Comparison of ENCODE assay signal across 11 cellular contexts in the genomic region with DNA sequence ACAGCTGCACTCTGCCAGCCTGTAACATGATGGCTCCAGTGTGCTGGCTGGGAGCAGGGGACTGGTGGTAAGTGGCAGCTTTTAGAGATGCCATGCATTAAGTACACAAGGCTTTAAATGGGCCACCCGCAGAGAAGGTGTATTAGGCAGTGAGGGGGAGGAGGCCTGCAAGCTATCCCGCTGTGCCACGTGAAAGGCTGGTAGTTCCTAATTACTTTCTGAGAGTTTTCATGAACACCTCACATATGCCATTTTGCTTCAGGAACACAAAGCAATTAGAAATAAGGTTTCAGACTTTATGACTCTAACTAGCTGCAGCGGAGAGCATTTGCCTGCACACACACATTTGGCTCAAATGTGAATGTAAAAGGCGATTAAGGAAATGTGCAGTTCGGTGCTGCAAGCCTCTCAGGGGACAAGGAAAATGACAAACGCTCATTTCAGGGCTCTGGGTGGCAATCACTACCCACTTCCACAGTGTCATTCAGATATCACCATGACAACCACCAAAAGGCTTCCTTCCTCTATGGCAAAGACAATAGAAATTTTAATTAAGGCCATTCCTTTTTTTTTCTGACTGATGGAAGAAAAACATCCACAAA.
DNase-seq lines count a peak whose midpoint lies in the region; ATAC-seq and TF ChIP-seq lines count a peak whose summit lies in the region.
"Had no signal": no experiment of that assay in that cellular context is flagged by ENCODE, and none has a peak within 500 bp of the region (broad histone marks: within the 10 kb centered on the region; RNA-seq: fewer than 3 reads in every experiment).

No MANE protein-coding gene starts in this region.

- no peak for TF ChIP-seq CTCF in endodermal cell (conservative IDR thresholded peaks at IDR 0.05)

- no peaks in the 10 kb centered on the region for H3K9me3 ChIP-seq in endodermal cell (ENCODE audit: control insufficient read depth, low read length)

- CTCF ChIA-PET in HEK293T (lab: Yijun Ruan, JAX), result no interaction called here
- CTCF ChIA-PET in activated CD4-positive, alpha-beta memory T cell treated with anti-CD3 and anti-CD28 coated beads for 36 hours (lab: Charles Lee), result interaction anchor here (1.4 kb wide), 1 partner anchor 165 kb away, joined by 4 read pairs; no protein-coding TSS in a partner anchor

- POLR2A ChIA-PET in HEK293T (lab: Yijun Ruan, JAX), result no interaction called here
- POLR2A ChIA-PET in activated CD4-positive, alpha-beta memory T cell treated with anti-CD3 and anti-CD28 coated beads for 36 hours (lab: Charles Lee), result no interaction called here

- peak overlapping the region; percentile 33 for H3K4me3 Mint-ChIP-seq in endodermal cell
- no peak overlapping the region for H3K4me3 Mint-ChIP-seq in activated CD4-positive, alpha-beta memory T cell treated with anti-CD3 and anti-CD28 coated beads for 36 hours
- H3K4me3 Mint-ChIP-seq: CD4-positive, CD25-positive, alpha-beta regulatory T cell had no signal

- no peak overlapping the region for H3K9ac ChIP-seq in endodermal cell (ENCODE audit: extremely low read depth, low read length, poor library complexity, severe bottlenecking)

- peaks cover 15% of the 10 kb centered on the region for H3K27me3 Mint-ChIP-seq in endodermal cell (ENCODE audit: insufficient read depth)
- H3K27me3 Mint-ChIP-seq in activated CD4-positive, alpha-beta memory T cell treated with anti-CD3 and anti-CD28 coated beads for 36 hours, result no peaks in the 10 kb centered on the region
- H3K27me3 Mint-ChIP-seq: CD4-positive, CD25-positive, alpha-beta regulatory T cell had no signal

- no peaks in the 10 kb centered on the region for H3K36me3 ChIP-seq in endodermal cell (ENCODE audit: control insufficient read depth, insufficient read depth, low read length)

- intact Hi-C loops in activated CD4-positive, alpha-beta memory T cell treated with anti-CD3 and anti-CD28 coated beads for 36 hours (cut with micrococcal nuclease), result no loop called here

- H3K4me1 Mint-ChIP-seq in endodermal cell, result peaks cover 73% of the 10 kb centered on the region
- H3K4me1 Mint-ChIP-seq in activated CD4-positive, alpha-beta memory T cell treated with anti-CD3 and anti-CD28 coated beads for 36 hours (ENCODE audit: low read depth), result peaks cover 30% of the 10 kb centered on the region

- 0 to 15% methylated on average over 5 to 7 of the region's 7 CpGs for WGBS in endodermal cell (ENCODE audit: insufficient coverage in 1 of 2, insufficient read length in 1 of 2), 2 experiments

- ATAC-seq in GM18519 (IDR thresholded peaks at IDR 0.05; ENCODE audit: low FRiP score, unreplicated experiment) (no peak), HG03175 (IDR thresholded peaks at IDR 0.05; ENCODE audit: unreplicated experiment) (no peak)

- DNase-seq in Ammon's horn (ENCODE audit: low spot score), result peak; percentile 12
- DNase-seq in HEK293T (ENCODE audit: extremely low spot score), result no peak
- peak; percentile 97 for DNase-seq in NCI-H2227 (lab: John Stamatoyannopoulos, UW; ENCODE audit: unreplicated experiment)
- peak; percentile 91 for DNase-seq in endodermal cell
- no peak for DNase-seq in activated CD4-positive, alpha-beta memory T cell treated with anti-CD3 and anti-CD28 coated beads for 36 hours
- DNase-seq in HPDE6-E6E7 (ENCODE audit: extremely low spot score), result no peak
- DNase-seq: activated CD8-positive, alpha-beta memory T cell treated with anti-CD3 and anti-CD28 coated beads, Interleukin-2, amount 50 U/mL, for 4 hours; CD4-positive, CD25-positive, alpha-beta regulatory T cell; NCI-H1048 had no signal

- H3K27ac ChIP-seq in endodermal cell (ENCODE audit: low read depth, low read length), result no peak overlapping the region

- H3K27me3 ChIP-seq in endodermal cell (ENCODE audit: control insufficient read depth, insufficient read depth, low read length, poor library complexity, severe bottlenecking), result no peaks in the 10 kb centered on the region

- H3K4me1 ChIP-seq in endodermal cell (ENCODE audit: control insufficient read depth, insufficient read depth, low read length), result peaks cover 16% of the 10 kb centered on the region

- peak overlapping the region; percentile 10 for H3K27ac Mint-ChIP-seq in endodermal cell
- H3K27ac Mint-ChIP-seq in activated CD4-positive, alpha-beta memory T cell treated with anti-CD3 and anti-CD28 coated beads for 36 hours, result no peak overlapping the region
- H3K27ac Mint-ChIP-seq: CD4-positive, CD25-positive, alpha-beta regulatory T cell had no signal

- H3K36me3 Mint-ChIP-seq in endodermal cell (ENCODE audit: low read depth), result no peaks in the 10 kb centered on the region
- no peaks in the 10 kb centered on the region for H3K36me3 Mint-ChIP-seq in activated CD4-positive, alpha-beta memory T cell treated with anti-CD3 and anti-CD28 coated beads for 36 hours
- H3K36me3 Mint-ChIP-seq: CD4-positive, CD25-positive, alpha-beta regulatory T cell had no signal

- H3K9me3 Mint-ChIP-seq in endodermal cell, result no peaks in the 10 kb centered on the region
- no peaks in the 10 kb centered on the region for H3K9me3 Mint-ChIP-seq in activated CD4-positive, alpha-beta memory T cell treated with anti-CD3 and anti-CD28 coated beads for 36 hours

- H3K4me3 ChIP-seq in endodermal cell (ENCODE audit: low read length), result peak overlapping the region; percentile 61

TF ChIP-seq in HEK293T, 16 proteins besides CTCF, POLR2A, EP300 and RAD21:
- TF ChIP-seq CTBP1 (IDR thresholded peaks at IDR 0.05; ENCODE audit: borderline replicate concordance), result peak; percentile 44; the same call in 1 of the 2 replicates
- TF ChIP-seq, protein P1, sequence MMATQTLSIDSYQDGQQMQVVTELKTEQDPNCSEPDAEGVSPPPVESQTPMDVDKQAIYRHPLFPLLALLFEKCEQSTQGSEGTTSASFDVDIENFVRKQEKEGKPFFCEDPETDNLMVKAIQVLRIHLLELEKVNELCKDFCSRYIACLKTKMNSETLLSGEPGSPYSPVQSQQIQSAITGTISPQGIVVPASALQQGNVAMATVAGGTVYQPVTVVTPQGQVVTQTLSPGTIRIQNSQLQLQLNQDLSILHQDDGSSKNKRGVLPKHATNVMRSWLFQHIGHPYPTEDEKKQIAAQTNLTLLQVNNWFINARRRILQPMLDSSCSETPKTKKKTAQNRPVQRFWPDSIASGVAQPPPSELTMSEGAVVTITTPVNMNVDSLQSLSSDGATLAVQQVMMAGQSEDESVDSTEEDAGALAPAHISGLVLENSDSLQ (IDR thresholded peaks at IDR 0.05), result no peak; the same call in 1 of the 2 replicates

Comparison
In these comparisons a context has a peak if more than half of its experiments do, and no peak if none do; other contexts are left out.
1. DNase-seq: peak in Ammon's horn (single experiment), NCI-H2227 (single experiment) and endodermal cell (single experiment); none in HEK293T (single experiment), activated CD4-positive, alpha-beta memory T cell treated with anti-CD3 and anti-CD28 coated beads for 36 hours (single experiment) and HPDE6-E6E7 (single experiment).